In genomic region chr9:374726-375125, GRCh38 we compare ENCODE assay signal across 21 cellular contexts.
DNase-seq lines count a peak whose midpoint lies in the region; ATAC-seq, FAIRE-seq and TF ChIP-seq lines count a peak whose summit lies in the region.
"Had no signal": no experiment of that assay in that cellular context is flagged by ENCODE, and none has a peak within 500 bp of the region (broad histone marks: within the 10 kb centered on the region; RNA-seq: fewer than 3 reads in every experiment).

No MANE protein-coding gene starts in this region.

- POLR2A ChIA-PET in naive thymus-derived CD4-positive, alpha-beta T cell (lab: Charles Lee) = interaction anchor here (0.7 kb wide), 1 partner anchor 13 kb away, joined by 3 read pairs; no protein-coding TSS in a partner anchor

- no peak for FAIRE-seq in GM19239 (lab: Jason Lieb, UNC)
- FAIRE-seq: G401.6, GM12891 had no signal

- DNase-seq in DMS 273 (lab: John Stamatoyannopoulos, UW; ENCODE audit: unreplicated experiment) (peak; percentile 78), NCI-H1694 treated with DMSO at 0.1 percent for 48 hours (lab: John Stamatoyannopoulos, UW) (peak; percentile 91), SJCRH30 (peak; percentile 75 to 90), mucosa of descending colon (no peak), GM19239 (ENCODE audit: insufficient read length, low spot score) (no peak), esophagus muscularis mucosa (ENCODE audit: extremely low spot score) (no peak)
- DNase-seq in naive thymus-derived CD4-positive, alpha-beta T cell = no peak
- DNase-seq: ACHN; Calu3; CD4-positive, CD25-positive, alpha-beta regulatory T cell; DMS153; DMS79 treated with DMSO at 0.1 percent for 48 hours; EL; GOT3; HCEC 1CT; HFFc6 had no signal

- H3K4me3 Mint-ChIP-seq in naive thymus-derived CD4-positive, alpha-beta T cell = no peak overlapping the region
- H3K4me3 Mint-ChIP-seq: CD4-positive, CD25-positive, alpha-beta regulatory T cell; HFFc6 had no signal

- no peaks in the 10 kb centered on the region for H3K27me3 ChIP-seq in SJCRH30
- H3K27me3 ChIP-seq in naive thymus-derived CD4-positive, alpha-beta T cell (ENCODE audit: control insufficient read depth in 2 of 2, insufficient read depth in 2 of 2, low read length in 2 of 2) = no peaks in the 10 kb centered on the region
- no peaks in the 10 kb centered on the region for H3K27me3 ChIP-seq in esophagus muscularis mucosa
- H3K27me3 ChIP-seq: BLaER1 treated with 17β-estradiol and CSF1 and Interleukin-3, amounts not matched to agents 10 nM and 100 nM had no signal

- H3K4me1 Mint-ChIP-seq in naive thymus-derived CD4-positive, alpha-beta T cell = peaks cover 6 to 17% (median 11%) of the 10 kb centered on the region in 7 donors

- H3K9me3 Mint-ChIP-seq in naive thymus-derived CD4-positive, alpha-beta T cell = peaks cover 0 to 2% (median 0%) of the 10 kb centered on the region in 11 donors
- H3K9me3 Mint-ChIP-seq: HFFc6 had no signal

- intact Hi-C loops in naive thymus-derived CD4-positive, alpha-beta T cell (cut with micrococcal nuclease) = loop anchor here in 1 of 2 donors (5.0 kb wide), 1 partner anchor 32 kb away; no protein-coding TSS in a partner anchor
- intact Hi-C loops in mucosa of descending colon (cut with DNase I, micrococcal nuclease) = no loop called here
- intact Hi-C loops in esophagus muscularis mucosa (cut with DNase I) = no loop called here

- H3K36me3 Mint-ChIP-seq in naive thymus-derived CD4-positive, alpha-beta T cell = peaks cover 24 to 77% (median 42%) of the 10 kb centered on the region in 5 donors

- no peak for TF ChIP-seq EP300 in esophagus muscularis mucosa (IDR thresholded peaks at IDR 0.05)

- H3K4me1 ChIP-seq in SJCRH30 (peaks cover 54% of the 10 kb centered on the region), mucosa of descending colon (ENCODE audit: low read depth) (no peaks in the 10 kb centered on the region), esophagus muscularis mucosa (no peaks in the 10 kb centered on the region)
- peaks cover 0 to 2% of the 10 kb centered on the region in 2 donors for H3K4me1 ChIP-seq in naive thymus-derived CD4-positive, alpha-beta T cell (ENCODE audit: control insufficient read depth in 2 of 2, insufficient read depth in 2 of 2, low read length in 2 of 2)

- CTCF ChIA-PET in naive thymus-derived CD4-positive, alpha-beta T cell (lab: Charles Lee) = no interaction called here

- H3K36me3 ChIP-seq in SJCRH30 = no peaks in the 10 kb centered on the region
- H3K36me3 ChIP-seq in naive thymus-derived CD4-positive, alpha-beta T cell (ENCODE audit: control insufficient read depth in 2 of 3, insufficient read depth in 3 of 3, low read length in 3 of 3) = peaks cover 38 to 93% (median 53%) of the 10 kb centered on the region in 3 experiments
- H3K36me3 ChIP-seq in mucosa of descending colon (ENCODE audit: low read depth) = no peaks in the 10 kb centered on the region
- peaks cover 0 to 96% (median 62%) of the 10 kb centered on the region in 4 donors for H3K36me3 ChIP-seq in esophagus muscularis mucosa

- TF ChIP-seq POLR2A in esophagus muscularis mucosa (IDR thresholded peaks at IDR 0.05; ENCODE audit: low read depth) = no peak

- H3K9me3 ChIP-seq in SJCRH30 (replicated peaks) (no peaks in the 10 kb centered on the region), mucosa of descending colon (no peaks in the 10 kb centered on the region), esophagus muscularis mucosa (no peaks in the 10 kb centered on the region)
- no peaks in the 10 kb centered on the region for H3K9me3 ChIP-seq in naive thymus-derived CD4-positive, alpha-beta T cell (ENCODE audit: control insufficient read depth in 2 of 3, low read length in 3 of 3)
- H3K9me3 ChIP-seq: BLaER1 treated with 17β-estradiol and CSF1 and Interleukin-3, amounts not matched to agents 10 nM and 100 nM had no signal

- H3K27ac ChIP-seq in SJCRH30 (peak overlapping the region; percentile 89), esophagus muscularis mucosa (replicated peaks in 1 of 4) (no peak overlapping the region)
- H3K27ac ChIP-seq in naive thymus-derived CD4-positive, alpha-beta T cell (ENCODE audit: low read depth, low read length) = no peak overlapping the region
- H3K27ac ChIP-seq: BLaER1 treated with 17β-estradiol and CSF1 and Interleukin-3, amounts not matched to agents 10 nM and 100 nM; HL-60 had no signal

- peak overlapping the region in 5 of 9 donors; percentile 4 to 62 (median 35) for H3K27ac Mint-ChIP-seq in naive thymus-derived CD4-positive, alpha-beta T cell
- H3K27ac Mint-ChIP-seq: HFFc6 had no signal

- TF ChIP-seq CTCF in mucosa of descending colon (IDR thresholded peaks at IDR 0.05) = no peak
- TF ChIP-seq CTCF in esophagus muscularis mucosa (IDR thresholded peaks at IDR 0.05) = no peak

- no peak overlapping the region for H3K4me3 ChIP-seq in SJCRH30
- no peak overlapping the region for H3K4me3 ChIP-seq in naive thymus-derived CD4-positive, alpha-beta T cell (ENCODE audit: low read length)
- H3K4me3 ChIP-seq in mucosa of descending colon = no peak overlapping the region
- no peak overlapping the region for H3K4me3 ChIP-seq in esophagus muscularis mucosa
- H3K4me3 ChIP-seq: BLaER1 treated with 17β-estradiol and CSF1 and Interleukin-3, amounts not matched to agents 10 nM and 100 nM had no signal

- ATAC-seq in naive thymus-derived CD4-positive, alpha-beta T cell = no peak
- no peak for ATAC-seq in HG03342 (IDR thresholded peaks at IDR 0.05; ENCODE audit: unreplicated experiment)
- no peak for ATAC-seq in mucosa of descending colon

- 86% methylated on average over 2 of the region's 2 CpGs for WGBS in esophagus muscularis mucosa

- no peaks in the 10 kb centered on the region for H3K27me3 Mint-ChIP-seq in naive thymus-derived CD4-positive, alpha-beta T cell
- H3K27me3 Mint-ChIP-seq: CD4-positive, CD25-positive, alpha-beta regulatory T cell had no signal

Comparison
In these comparisons a context has a peak if more than half of its experiments do, and no peak if none do; other contexts are left out.
1. DNase-seq: peak in DMS 273 (single experiment), NCI-H1694 treated with DMSO at 0.1 percent for 48 hours (single experiment) and SJCRH30 (2 of 2); none in naive thymus-derived CD4-positive, alpha-beta T cell (0 of 9), mucosa of descending colon (0 of 3), GM19239 (single experiment) and esophagus muscularis mucosa (single experiment).